Comparison of ENCODE assay signal across 20 cellular contexts in the genomic region with DNA sequence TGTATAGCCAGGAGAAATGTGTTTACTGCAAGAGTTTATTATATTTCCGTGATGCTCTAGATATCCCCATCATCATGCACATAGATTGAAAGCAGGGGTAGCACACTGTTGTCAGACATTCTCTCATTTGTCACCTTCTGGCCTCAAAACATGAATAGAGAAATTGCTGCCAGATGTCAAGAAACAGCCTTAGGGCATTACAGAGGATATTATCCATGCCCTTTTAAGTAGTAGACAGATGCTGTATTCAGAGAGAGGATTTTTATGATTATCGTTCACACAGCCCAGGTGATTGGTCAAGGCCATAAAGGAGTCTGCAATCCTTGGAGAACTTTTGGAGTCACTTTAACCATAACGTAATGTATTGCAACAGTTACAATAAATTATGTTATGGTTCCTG.
DNase-seq lines count a peak whose midpoint lies in the region; ATAC-seq and TF ChIP-seq lines count a peak whose summit lies in the region.
"Had no signal": no experiment of that assay in that cellular context is flagged by ENCODE, and none has a peak within 500 bp of the region (broad histone marks: within the 10 kb centered on the region; RNA-seq: fewer than 3 reads in every experiment).

No MANE protein-coding gene starts in this region.

- H3K9me3 Mint-ChIP-seq in HFFc6, result peaks cover 36% of the 10 kb centered on the region

- ATAC-seq in GM21786 (IDR thresholded peaks at IDR 0.05; ENCODE audit: unreplicated experiment), result no peak
- ATAC-seq: Right ventricle myocardium inferior had no signal

- H3K36me3 ChIP-seq in BE2C (no peaks in the 10 kb centered on the region), adipocyte (ENCODE audit: control insufficient read depth, insufficient read depth, low read length, severe bottlenecking) (no peaks in the 10 kb centered on the region), right atrium auricular region (no peaks in the 10 kb centered on the region)
- H3K36me3 ChIP-seq: Peyer's patch had no signal

- no peak for TF ChIP-seq CTCF in BE2C (IDR thresholded peaks at IDR 0.05; ENCODE audit: low read depth, low read length)
- TF ChIP-seq CTCF in GM10248 (IDR thresholded peaks at IDR 0.05; ENCODE audit: control extremely low read depth, extremely low read depth, low read depth, missing control alignments), result no peak
- TF ChIP-seq CTCF in right atrium auricular region (IDR thresholded peaks at IDR 0.05), result no peak
- no peak for TF ChIP-seq CTCF in HFFc6 (IDR thresholded peaks at IDR 0.05)

- H3K4me1 ChIP-seq in BE2C (peaks cover 11% of the 10 kb centered on the region), adipocyte (ENCODE audit: control insufficient read depth, insufficient read depth, low read length) (no peaks in the 10 kb centered on the region), right atrium auricular region (no peaks in the 10 kb centered on the region)
- H3K4me1 ChIP-seq: Peyer's patch had no signal

- CTCF ChIA-PET in GM10248 (lab: Yijun Ruan, JAX), result no interaction called here

- no peak overlapping the region for H3K4me3 Mint-ChIP-seq in HFFc6
- H3K4me3 Mint-ChIP-seq: CD4-positive, alpha-beta T cell had no signal

- H3K27ac ChIP-seq in right atrium auricular region, result no peak overlapping the region
- H3K27ac ChIP-seq: Peyer's patch had no signal

- peak overlapping the region; percentile 14; the same call in 1 of the 2 replicates for H3K4me3 ChIP-seq in BE2C (ENCODE audit: low read depth, low read length)
- H3K4me3 ChIP-seq in adipocyte (ENCODE audit: low read length), result no peak overlapping the region
- no peak overlapping the region for H3K4me3 ChIP-seq in right atrium auricular region
- H3K4me3 ChIP-seq: Peyer's patch had no signal

- no peaks in the 10 kb centered on the region for H3K27me3 ChIP-seq in BE2C
- no peaks in the 10 kb centered on the region for H3K27me3 ChIP-seq in adipocyte (replicated peaks; ENCODE audit: control insufficient read depth, insufficient read depth, low read length)
- H3K27me3 ChIP-seq in right atrium auricular region, result no peaks in the 10 kb centered on the region
- H3K27me3 ChIP-seq: Peyer's patch had no signal

- H3K36me3 Mint-ChIP-seq in HFFc6 (ENCODE audit: low read depth), result no peaks in the 10 kb centered on the region

- H3K9ac ChIP-seq in adipocyte (ENCODE audit: low read length), result no peak overlapping the region
- H3K9ac ChIP-seq: SK-N-SH had no signal

- H3K27me3 Mint-ChIP-seq in HFFc6 (ENCODE audit: insufficient read depth), result peaks cover 4% of the 10 kb centered on the region
- H3K27me3 Mint-ChIP-seq: CD4-positive, alpha-beta T cell had no signal

- H3K9me3 ChIP-seq in BE2C (no peaks in the 10 kb centered on the region), adipocyte (ENCODE audit: control insufficient read depth, low read length) (no peaks in the 10 kb centered on the region), right atrium auricular region (no peaks in the 10 kb centered on the region)
- H3K9me3 ChIP-seq: Peyer's patch, SK-N-SH had no signal

- DNase-seq in BE2C (peak; percentile 59), NCI-H1417 treated with DMSO at 0.1 percent for 48 hours (lab: John Stamatoyannopoulos, UW) (peak; percentile 76), NCI-H524 (lab: John Stamatoyannopoulos, UW) (peak; percentile 53 to 88), adipocyte (ENCODE audit: low read depth) (peak; percentile 16), GM10248 (ENCODE audit: extremely low spot score) (no peak), right atrium auricular region (ENCODE audit: low spot score) (no peak), HFFc6 (no peak)
- DNase-seq: CD4-positive, alpha-beta T cell; DMS53; EL; H7; KG1; MV-4-11; NCI-H2029 treated with DMSO at 0.1 percent for 48 hours; NCI-H510A treated with DMSO at 0.1 percent for 48 hours; NK-92 treated with Interleukin-12 subunit alpha and Interleukin-12 subunit beta, amount 100 ng/mL, for 24 hours; Peyer's patch; SK-N-SH had no signal

- POLR2A ChIA-PET in GM10248 (lab: Yijun Ruan, JAX), result no interaction called here

- no peaks in the 10 kb centered on the region for H3K4me1 Mint-ChIP-seq in HFFc6 (ENCODE audit: low read depth)

- H3K27ac Mint-ChIP-seq in HFFc6, result no peak overlapping the region
- H3K27ac Mint-ChIP-seq: CD4-positive, alpha-beta T cell had no signal

Comparison
In these comparisons a context has a peak if more than half of its experiments do, and no peak if none do; other contexts are left out.
1. DNase-seq: peak in BE2C (single experiment), NCI-H1417 treated with DMSO at 0.1 percent for 48 hours (single experiment), NCI-H524 (2 of 2) and adipocyte (single experiment); none in GM10248 (single experiment), right atrium auricular region (single experiment) and HFFc6 (single experiment).